ENCODE assay signal across 1 cellular context in the genomic region with DNA sequence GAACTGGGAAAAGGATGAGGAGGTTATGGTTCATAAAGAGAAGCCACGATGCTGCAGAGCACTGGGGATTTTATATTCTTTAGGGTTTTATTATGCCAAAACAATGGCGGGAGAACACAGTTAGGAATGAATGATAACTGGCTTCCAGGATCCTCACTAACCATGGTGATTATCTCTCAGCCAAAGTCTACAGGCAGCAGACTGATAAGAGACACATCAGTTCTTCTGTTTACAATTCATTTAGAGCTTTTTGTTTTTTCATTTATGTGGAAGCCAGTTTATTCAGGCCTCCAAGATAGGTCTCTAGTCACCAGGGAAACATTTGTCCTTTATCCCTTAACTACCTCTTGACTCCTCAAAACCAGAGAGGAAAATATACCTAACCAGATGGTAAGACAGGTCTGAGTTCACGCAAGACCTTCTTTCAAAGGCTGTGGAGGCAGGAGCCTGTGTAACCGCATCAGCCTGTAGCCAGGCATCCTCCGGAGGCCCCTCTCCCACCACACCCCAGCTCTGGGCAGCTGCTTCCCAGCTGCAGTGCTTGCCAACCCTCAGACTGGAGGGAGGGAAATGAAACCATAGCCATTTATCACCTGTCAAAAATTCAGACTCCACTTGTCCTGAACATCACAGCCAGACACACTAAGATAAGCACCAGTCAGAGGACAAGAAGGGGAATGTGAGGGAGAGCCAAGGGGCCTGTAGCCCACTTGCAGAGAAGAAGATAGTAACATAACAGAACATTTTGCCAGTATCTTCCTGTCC.
TF ChIP-seq lines count a peak whose summit lies in the region.

No MANE protein-coding gene starts in this region.

TF ChIP-seq in K562, 482 proteins besides CTCF, POLR2A, EP300 and RAD21 (continued from another document and continues in another):
- TF ChIP-seq, protein P1, sequence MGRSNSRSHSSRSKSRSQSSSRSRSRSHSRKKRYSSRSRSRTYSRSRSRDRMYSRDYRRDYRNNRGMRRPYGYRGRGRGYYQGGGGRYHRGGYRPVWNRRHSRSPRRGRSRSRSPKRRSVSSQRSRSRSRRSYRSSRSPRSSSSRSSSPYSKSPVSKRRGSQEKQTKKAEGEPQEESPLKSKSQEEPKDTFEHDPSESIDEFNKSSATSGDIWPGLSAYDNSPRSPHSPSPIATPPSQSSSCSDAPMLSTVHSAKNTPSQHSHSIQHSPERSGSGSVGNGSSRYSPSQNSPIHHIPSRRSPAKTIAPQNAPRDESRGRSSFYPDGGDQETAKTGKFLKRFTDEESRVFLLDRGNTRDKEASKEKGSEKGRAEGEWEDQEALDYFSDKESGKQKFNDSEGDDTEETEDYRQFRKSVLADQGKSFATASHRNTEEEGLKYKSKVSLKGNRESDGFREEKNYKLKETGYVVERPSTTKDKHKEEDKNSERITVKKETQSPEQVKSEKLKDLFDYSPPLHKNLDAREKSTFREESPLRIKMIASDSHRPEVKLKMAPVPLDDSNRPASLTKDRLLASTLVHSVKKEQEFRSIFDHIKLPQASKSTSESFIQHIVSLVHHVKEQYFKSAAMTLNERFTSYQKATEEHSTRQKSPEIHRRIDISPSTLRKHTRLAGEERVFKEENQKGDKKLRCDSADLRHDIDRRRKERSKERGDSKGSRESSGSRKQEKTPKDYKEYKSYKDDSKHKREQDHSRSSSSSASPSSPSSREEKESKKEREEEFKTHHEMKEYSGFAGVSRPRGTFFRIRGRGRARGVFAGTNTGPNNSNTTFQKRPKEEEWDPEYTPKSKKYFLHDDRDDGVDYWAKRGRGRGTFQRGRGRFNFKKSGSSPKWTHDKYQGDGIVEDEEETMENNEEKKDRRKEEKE (IDR thresholded peaks at IDR 0.05; ENCODE audit: borderline replicate concordance in 1 of 2, control insufficient read depth in 1 of 2, low read depth in 2 of 2, low read length in 1 of 2) = no peak
- TF ChIP-seq DPF2 (IDR thresholded peaks at IDR 0.05) = peak; percentile 47; the same call in 1 of the 2 replicates
- no peak for TF ChIP-seq KLF6 (CRISPR knock-in tag; IDR thresholded peaks at IDR 0.05; ENCODE audit: borderline replicate concordance)
- no peak for TF ChIP-seq TAF15 (IDR thresholded peaks at IDR 0.05; ENCODE audit: low read depth, low read length)
- TF ChIP-seq, protein P2, sequence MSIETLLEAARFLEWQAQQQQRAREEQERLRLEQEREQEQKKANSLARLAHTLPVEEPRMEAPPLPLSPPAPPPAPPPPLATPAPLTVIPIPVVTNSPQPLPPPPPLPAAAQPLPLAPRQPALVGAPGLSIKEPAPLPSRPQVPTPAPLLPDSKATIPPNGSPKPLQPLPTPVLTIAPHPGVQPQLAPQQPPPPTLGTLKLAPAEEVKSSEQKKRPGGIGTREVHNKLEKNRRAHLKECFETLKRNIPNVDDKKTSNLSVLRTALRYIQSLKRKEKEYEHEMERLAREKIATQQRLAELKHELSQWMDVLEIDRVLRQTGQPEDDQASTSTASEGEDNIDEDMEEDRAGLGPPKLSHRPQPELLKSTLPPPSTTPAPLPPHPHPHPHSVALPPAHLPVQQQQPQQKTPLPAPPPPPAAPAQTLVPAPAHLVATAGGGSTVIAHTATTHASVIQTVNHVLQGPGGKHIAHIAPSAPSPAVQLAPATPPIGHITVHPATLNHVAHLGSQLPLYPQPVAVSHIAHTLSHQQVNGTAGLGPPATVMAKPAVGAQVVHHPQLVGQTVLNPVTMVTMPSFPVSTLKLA (conservative IDR thresholded peaks at IDR 0.05) = no peak
- TF ChIP-seq SNRNP70 (optimal IDR thresholded peaks at IDR 0.05; ENCODE audit: low read depth, low read length) = no peak
- TF ChIP-seq E2F3 (CRISPR knock-in tag; IDR thresholded peaks at IDR 0.05) = no peak
- TF ChIP-seq ZNF121 (CRISPR knock-in tag; conservative IDR thresholded peaks at IDR 0.05) = no peak
- TF ChIP-seq NFRKB (IDR thresholded peaks at IDR 0.05; ENCODE audit: low read depth) = no peak
- TF ChIP-seq ESRRB (CRISPR knock-in tag; IDR thresholded peaks at IDR 0.05; ENCODE audit: borderline replicate concordance) = no peak
- TF ChIP-seq GABPB1 (CRISPR knock-in tag; IDR thresholded peaks at IDR 0.05) = no peak
- TF ChIP-seq, protein P3, sequence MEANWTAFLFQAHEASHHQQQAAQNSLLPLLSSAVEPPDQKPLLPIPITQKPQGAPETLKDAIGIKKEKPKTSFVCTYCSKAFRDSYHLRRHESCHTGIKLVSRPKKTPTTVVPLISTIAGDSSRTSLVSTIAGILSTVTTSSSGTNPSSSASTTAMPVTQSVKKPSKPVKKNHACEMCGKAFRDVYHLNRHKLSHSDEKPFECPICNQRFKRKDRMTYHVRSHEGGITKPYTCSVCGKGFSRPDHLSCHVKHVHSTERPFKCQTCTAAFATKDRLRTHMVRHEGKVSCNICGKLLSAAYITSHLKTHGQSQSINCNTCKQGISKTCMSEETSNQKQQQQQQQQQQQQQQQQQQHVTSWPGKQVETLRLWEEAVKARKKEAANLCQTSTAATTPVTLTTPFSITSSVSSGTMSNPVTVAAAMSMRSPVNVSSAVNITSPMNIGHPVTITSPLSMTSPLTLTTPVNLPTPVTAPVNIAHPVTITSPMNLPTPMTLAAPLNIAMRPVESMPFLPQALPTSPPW (CRISPR knock-in tag; IDR thresholded peaks at IDR 0.05) = no peak
- TF ChIP-seq FOXA1 (IDR thresholded peaks at IDR 0.05; ENCODE audit: borderline replicate concordance) = no peak
- no peak for TF ChIP-seq ZNF507 (tag; conservative IDR thresholded peaks at IDR 0.05)
- TF ChIP-seq KAT8 (IDR thresholded peaks at IDR 0.05; ENCODE audit: low read depth) = no peak
- no peak for TF ChIP-seq TGIF2 (CRISPR knock-in tag; IDR thresholded peaks at IDR 0.05)
- TF ChIP-seq SRSF1 (IDR thresholded peaks at IDR 0.05; ENCODE audit: low read depth, low read length) = no peak
- no peak for TF ChIP-seq STAT6 (CRISPR knock-in tag; IDR thresholded peaks at IDR 0.05)
- TF ChIP-seq CTBP1 (IDR thresholded peaks at IDR 0.05; ENCODE audit: borderline replicate concordance) = peak; percentile 75; the same call in 1 of the 2 replicates
- TF ChIP-seq POLR2G (IDR thresholded peaks at IDR 0.05; ENCODE audit: low read depth, low read length) = no peak
- TF ChIP-seq, protein P4, sequence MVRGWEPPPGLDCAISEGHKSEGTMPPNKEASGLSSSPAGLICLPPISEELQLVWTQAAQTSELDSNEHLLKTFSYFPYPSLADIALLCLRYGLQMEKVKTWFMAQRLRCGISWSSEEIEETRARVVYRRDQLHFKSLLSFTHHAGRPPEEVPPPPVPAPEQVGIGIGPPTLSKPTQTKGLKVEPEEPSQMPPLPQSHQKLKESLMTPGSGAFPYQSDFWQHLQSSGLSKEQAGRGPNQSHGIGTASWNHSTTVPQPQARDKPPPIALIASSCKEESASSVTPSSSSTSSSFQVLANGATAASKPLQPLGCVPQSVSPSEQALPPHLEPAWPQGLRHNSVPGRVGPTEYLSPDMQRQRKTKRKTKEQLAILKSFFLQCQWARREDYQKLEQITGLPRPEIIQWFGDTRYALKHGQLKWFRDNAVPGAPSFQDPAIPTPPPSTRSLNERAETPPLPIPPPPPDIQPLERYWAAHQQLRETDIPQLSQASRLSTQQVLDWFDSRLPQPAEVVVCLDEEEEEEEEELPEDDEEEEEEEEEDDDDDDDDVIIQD (CRISPR knock-in tag; IDR thresholded peaks at IDR 0.05) = no peak
- no peak for TF ChIP-seq MIER1 (IDR thresholded peaks at IDR 0.05; ENCODE audit: low read depth)
- no peak for TF ChIP-seq ZNF311 (CRISPR knock-in tag; IDR thresholded peaks at IDR 0.05)
- no peak for TF ChIP-seq ARID3B (CRISPR knock-in tag; IDR thresholded peaks at IDR 0.05; ENCODE audit: borderline replicate concordance)
- 0 out of 2 replicates have a peak, but pooled peaks have one; percentile 10 for TF ChIP-seq NCOA1 (IDR thresholded peaks at IDR 0.05; ENCODE audit: low read depth)
- TF ChIP-seq TARDBP (IDR thresholded peaks at IDR 0.05) = no peak
- no peak for TF ChIP-seq ZNF239 (CRISPR knock-in tag; IDR thresholded peaks at IDR 0.05)
- no peak for TF ChIP-seq HCFC1 (IDR thresholded peaks at IDR 0.05; ENCODE audit: low read depth, low read length)
- TF ChIP-seq, protein P5, sequence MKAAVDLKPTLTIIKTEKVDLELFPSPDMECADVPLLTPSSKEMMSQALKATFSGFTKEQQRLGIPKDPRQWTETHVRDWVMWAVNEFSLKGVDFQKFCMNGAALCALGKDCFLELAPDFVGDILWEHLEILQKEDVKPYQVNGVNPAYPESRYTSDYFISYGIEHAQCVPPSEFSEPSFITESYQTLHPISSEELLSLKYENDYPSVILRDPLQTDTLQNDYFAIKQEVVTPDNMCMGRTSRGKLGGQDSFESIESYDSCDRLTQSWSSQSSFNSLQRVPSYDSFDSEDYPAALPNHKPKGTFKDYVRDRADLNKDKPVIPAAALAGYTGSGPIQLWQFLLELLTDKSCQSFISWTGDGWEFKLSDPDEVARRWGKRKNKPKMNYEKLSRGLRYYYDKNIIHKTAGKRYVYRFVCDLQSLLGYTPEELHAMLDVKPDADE (conservative IDR thresholded peaks at IDR 0.05; ENCODE audit: control insufficient read depth, low read depth, low read length) = no peak
- TF ChIP-seq PML (IDR thresholded peaks at IDR 0.05; ENCODE audit: low read length) = peak; percentile 42; the same call in 1 of the 2 replicates
- TF ChIP-seq BRCA1 (IDR thresholded peaks at IDR 0.05) = no peak
- no peak for TF ChIP-seq BRCA1 (CRISPR knock-in tag; IDR thresholded peaks at IDR 0.05)
- TF ChIP-seq YBX1 (IDR thresholded peaks at IDR 0.05) = no peak
- no peak for TF ChIP-seq DIDO1 (tag; IDR thresholded peaks at IDR 0.05; ENCODE audit: low read depth)
- no peak for TF ChIP-seq ZFP30 (CRISPR knock-in tag; IDR thresholded peaks at IDR 0.05; ENCODE audit: borderline replicate concordance)
- TF ChIP-seq ZFP1 (CRISPR knock-in tag; IDR thresholded peaks at IDR 0.05) = no peak
- no peak for TF ChIP-seq ZNF449 (CRISPR knock-in tag; IDR thresholded peaks at IDR 0.05)
- no peak for TF ChIP-seq CEBPG (CRISPR knock-in tag; IDR thresholded peaks at IDR 0.05)
- no peak for TF ChIP-seq CEBPG (tag; conservative IDR thresholded peaks at IDR 0.05 in 1 of 2, IDR thresholded peaks at IDR 0.05 in 1 of 2)
- no peak for TF ChIP-seq NELFE (IDR thresholded peaks at IDR 0.05; ENCODE audit: insufficient read depth, insufficient read length)
- TF ChIP-seq ZFPM2 (CRISPR knock-in tag; IDR thresholded peaks at IDR 0.05) = no peak
- TF ChIP-seq SP1 (CRISPR knock-in tag; IDR thresholded peaks at IDR 0.05) = no peak
- no peak for TF ChIP-seq POLR3A (IDR thresholded peaks at IDR 0.05; ENCODE audit: borderline replicate concordance, extremely low read depth, insufficient read depth, insufficient read length)
- TF ChIP-seq ETV6 (IDR thresholded peaks at IDR 0.05; ENCODE audit: borderline replicate concordance in 1 of 2, low read depth in 2 of 2, low read length in 1 of 2) = no peak
- no peak for TF ChIP-seq ETV6 (CRISPR knock-in tag; IDR thresholded peaks at IDR 0.05; ENCODE audit: borderline replicate concordance)
- TF ChIP-seq RBM39 (optimal IDR thresholded peaks at IDR 0.05; ENCODE audit: low read depth, low read length) = no peak
- TF ChIP-seq, protein P6, sequence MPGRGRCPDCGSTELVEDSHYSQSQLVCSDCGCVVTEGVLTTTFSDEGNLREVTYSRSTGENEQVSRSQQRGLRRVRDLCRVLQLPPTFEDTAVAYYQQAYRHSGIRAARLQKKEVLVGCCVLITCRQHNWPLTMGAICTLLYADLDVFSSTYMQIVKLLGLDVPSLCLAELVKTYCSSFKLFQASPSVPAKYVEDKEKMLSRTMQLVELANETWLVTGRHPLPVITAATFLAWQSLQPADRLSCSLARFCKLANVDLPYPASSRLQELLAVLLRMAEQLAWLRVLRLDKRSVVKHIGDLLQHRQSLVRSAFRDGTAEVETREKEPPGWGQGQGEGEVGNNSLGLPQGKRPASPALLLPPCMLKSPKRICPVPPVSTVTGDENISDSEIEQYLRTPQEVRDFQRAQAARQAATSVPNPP (IDR thresholded peaks at IDR 0.05; ENCODE audit: borderline replicate concordance, insufficient read depth, insufficient read length) = no peak
- TF ChIP-seq RBM25 (IDR thresholded peaks at IDR 0.05; ENCODE audit: low read depth, low read length, severe bottlenecking) = no peak
